ENCODE assay signal across 14 cellular contexts in the genomic region with DNA sequence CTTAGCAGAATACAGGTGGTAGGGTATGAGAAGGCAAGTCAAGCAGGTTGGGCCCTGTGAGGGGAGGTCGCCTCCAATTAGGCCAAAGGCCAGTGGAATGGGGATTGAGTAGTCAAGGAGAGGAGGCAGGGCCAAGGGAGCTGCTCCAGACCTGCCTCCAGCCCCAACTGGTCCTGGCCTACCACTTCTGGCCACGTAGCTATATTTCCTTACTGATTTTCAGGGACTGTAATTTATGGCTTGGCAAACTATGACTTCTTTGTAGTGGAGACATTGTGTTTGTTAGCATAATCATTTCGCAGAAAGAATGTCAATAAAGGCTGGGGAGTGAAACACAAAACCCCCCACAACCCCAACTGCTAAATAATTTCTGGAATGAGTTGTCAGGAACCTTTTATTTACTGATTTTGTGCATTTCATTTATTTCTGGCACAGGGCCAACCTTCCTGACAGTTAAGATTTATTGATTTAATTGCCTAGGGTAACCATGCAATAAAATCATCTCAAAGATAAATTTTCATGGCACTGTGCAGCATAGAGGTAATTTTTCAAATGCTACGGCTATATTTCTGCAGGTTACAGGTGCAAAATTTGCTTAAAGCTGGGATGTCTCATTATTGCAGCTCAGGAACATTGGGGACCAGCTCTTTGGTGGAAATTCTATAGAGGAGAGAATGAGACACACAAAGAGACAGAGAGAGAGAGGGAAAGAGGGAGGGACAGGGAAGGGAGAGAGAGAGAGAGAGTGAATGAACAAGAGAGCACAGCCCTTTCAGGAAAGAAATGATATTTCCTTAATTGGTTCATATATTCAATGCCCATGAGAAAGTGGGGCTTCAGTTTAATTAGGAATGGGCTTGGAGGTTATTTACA.
A peak's percentile ranks its signal among the peaks of the same experiment; 100 is the strongest.
DNase-seq lines count a peak whose midpoint lies in the region; ATAC-seq and TF ChIP-seq lines count a peak whose summit lies in the region.
"Had no signal": no experiment of that assay in that cellular context is flagged by ENCODE, and none has a peak within 500 bp of the region (broad histone marks: within the 10 kb centered on the region; RNA-seq: fewer than 3 reads in every experiment).

No MANE protein-coding gene starts in this region.

- no peaks in the 10 kb centered on the region for H3K9me3 ChIP-seq in HEK293 (ENCODE audit: control insufficient read depth, insufficient read depth, low read depth, low read length)
- H3K9me3 ChIP-seq in mucosa of descending colon: no peaks in the 10 kb centered on the region
- no peaks in the 10 kb centered on the region for H3K9me3 ChIP-seq in stomach
- H3K9me3 ChIP-seq: SK-N-SH had no signal

- DNase-seq in NCI-H1436 (lab: John Stamatoyannopoulos, UW) (peak; percentile 72), NCI-H748 treated with DMSO at 0.1 percent for 48 hours (lab: John Stamatoyannopoulos, UW) (peak; percentile 16), mucosa of descending colon (peak in 1 of 3 donors; percentile 1), stomach (no peak)
- no peak for DNase-seq in activated CD8-positive, alpha-beta memory T cell treated with anti-CD3 and anti-CD28 coated beads, Interleukin-2, amount 50 U/mL, for 4 hours
- DNase-seq in activated T-helper 2 cell treated with anti-CD3 and anti-CD28 coated beads, Interferon-gamma antibody, Interleukin-2, Interleukin-4, amounts not matched to agents 10 μg/mL and 5 μg/mL and 100 μg/mL, durations not matched to agents 14 hours and 24 hours and 36 hours (ENCODE audit: low spot score): no peak
- DNase-seq: Calu3; CD4-positive, CD25-positive, alpha-beta regulatory T cell; Karpas-422; MM.1S; NCI-H2171; PC-9; SK-N-SH had no signal

- 31 to 49% (median 35%) methylated on average over 4 of the region's 4 CpGs for WGBS in stomach, 5 donors

- CTCF ChIA-PET in HEK293 (lab: Yijun Ruan, JAX): no interaction called here

- no peaks in the 10 kb centered on the region for H3K27me3 Mint-ChIP-seq in activated T-helper 2 cell treated with anti-CD3 and anti-CD28 coated beads, Interferon-gamma antibody, Interleukin-2, Interleukin-4, amounts not matched to agents 10 μg/mL and 5 μg/mL and 100 μg/mL, durations not matched to agents 14 hours and 24 hours and 36 hours (ENCODE audit: low read depth)
- H3K27me3 Mint-ChIP-seq: CD4-positive, CD25-positive, alpha-beta regulatory T cell had no signal

- no peaks in the 10 kb centered on the region for H3K36me3 ChIP-seq in HEK293 (ENCODE audit: control insufficient read depth in 2 of 2, insufficient read depth in 1 of 2, low read length in 2 of 2)
- no peaks in the 10 kb centered on the region for H3K36me3 ChIP-seq in mucosa of descending colon (ENCODE audit: low read depth)
- no peaks in the 10 kb centered on the region for H3K36me3 ChIP-seq in stomach

- TF ChIP-seq EP300 in stomach (IDR thresholded peaks at IDR 0.05): no peak

- H3K4me1 Mint-ChIP-seq in activated T-helper 2 cell treated with anti-CD3 and anti-CD28 coated beads, Interferon-gamma antibody, Interleukin-2, Interleukin-4, amounts not matched to agents 10 μg/mL and 5 μg/mL and 100 μg/mL, durations not matched to agents 14 hours and 24 hours and 36 hours (ENCODE audit: low read depth): no peaks in the 10 kb centered on the region
- H3K4me1 Mint-ChIP-seq: CD4-positive, CD25-positive, alpha-beta regulatory T cell had no signal

- H3K27me3 ChIP-seq in stomach: no peaks in the 10 kb centered on the region

- ATAC-seq in mucosa of descending colon: peak; percentile 48

- TF ChIP-seq POLR2A in stomach (IDR thresholded peaks at IDR 0.05): no peak

- TF ChIP-seq CTCF in HEK293 (tag by site-specific recombination; IDR thresholded peaks at IDR 0.05): no peak
- no peak for TF ChIP-seq CTCF in mucosa of descending colon (IDR thresholded peaks at IDR 0.05)
- TF ChIP-seq CTCF in stomach (IDR thresholded peaks at IDR 0.05): no peak

- POLR2A ChIA-PET in HEK293 (lab: Yijun Ruan, JAX): interaction anchor here (0.6 kb wide), 1 partner anchor 197 kb away, joined by 3 read pairs; no protein-coding TSS in a partner anchor

- no peaks in the 10 kb centered on the region for H3K9me3 Mint-ChIP-seq in activated T-helper 2 cell treated with anti-CD3 and anti-CD28 coated beads, Interferon-gamma antibody, Interleukin-2, Interleukin-4, amounts not matched to agents 10 μg/mL and 5 μg/mL and 100 μg/mL, durations not matched to agents 14 hours and 24 hours and 36 hours

- H3K27ac ChIP-seq in HEK293 (ENCODE audit: extremely low read depth, low read depth, low read length) (peak overlapping the region; percentile 70), stomach (no peak overlapping the region)
- H3K27ac ChIP-seq: PC-9 had no signal

- no peaks in the 10 kb centered on the region for H3K36me3 Mint-ChIP-seq in activated T-helper 2 cell treated with anti-CD3 and anti-CD28 coated beads, Interferon-gamma antibody, Interleukin-2, Interleukin-4, amounts not matched to agents 10 μg/mL and 5 μg/mL and 100 μg/mL, durations not matched to agents 14 hours and 24 hours and 36 hours (ENCODE audit: low read depth)
- H3K36me3 Mint-ChIP-seq: CD4-positive, CD25-positive, alpha-beta regulatory T cell had no signal

- H3K27ac Mint-ChIP-seq in activated T-helper 2 cell treated with anti-CD3 and anti-CD28 coated beads, Interferon-gamma antibody, Interleukin-2, Interleukin-4, amounts not matched to agents 10 μg/mL and 5 μg/mL and 100 μg/mL, durations not matched to agents 14 hours and 24 hours and 36 hours: no peak overlapping the region
- H3K27ac Mint-ChIP-seq: CD4-positive, CD25-positive, alpha-beta regulatory T cell had no signal

- peaks cover 13% of the 10 kb centered on the region for H3K4me1 ChIP-seq in HEK293 (ENCODE audit: control insufficient read depth, insufficient read depth, low read length)
- H3K4me1 ChIP-seq in mucosa of descending colon (ENCODE audit: low read depth): no peaks in the 10 kb centered on the region
- H3K4me1 ChIP-seq in stomach: no peaks in the 10 kb centered on the region

- H3K4me3 ChIP-seq in HEK293 (ENCODE audit: low read depth, low read length) (no peak overlapping the region), mucosa of descending colon (no peak overlapping the region), stomach (no peak overlapping the region)
- H3K4me3 ChIP-seq: PC-9 had no signal

- H3K4me3 Mint-ChIP-seq in activated T-helper 2 cell treated with anti-CD3 and anti-CD28 coated beads, Interferon-gamma antibody, Interleukin-2, Interleukin-4, amounts not matched to agents 10 μg/mL and 5 μg/mL and 100 μg/mL, durations not matched to agents 14 hours and 24 hours and 36 hours (ENCODE audit: low read depth): no peak overlapping the region
- H3K4me3 Mint-ChIP-seq: CD4-positive, CD25-positive, alpha-beta regulatory T cell had no signal

- intact Hi-C loops in mucosa of descending colon (cut with DNase I, micrococcal nuclease): no loop called here
- intact Hi-C loops in stomach (cut with DNase I; ENCODE audit: low total_unique reads): no loop called here
- intact Hi-C loops in activated T-helper 2 cell treated with anti-CD3 and anti-CD28 coated beads, Interferon-gamma antibody, Interleukin-2, Interleukin-4, amounts not matched to agents 10 μg/mL and 5 μg/mL and 100 μg/mL, durations not matched to agents 14 hours and 24 hours and 36 hours (cut with micrococcal nuclease): no loop called here

TF ChIP-seq in HEK293, 187 proteins besides CTCF, POLR2A, EP300 and RAD21 (continues in another document):
- peak; percentile 47; the same call in 1 of the 2 replicates for TF ChIP-seq KLF10 (tag by site-specific recombination; IDR thresholded peaks at IDR 0.05)
- TF ChIP-seq GLI2 (tag by site-specific recombination; IDR thresholded peaks at IDR 0.05; ENCODE audit: borderline replicate concordance, low read depth): peak; percentile 13; the same call in 1 of the 2 replicates
- TF ChIP-seq ZFP3 (tag by site-specific recombination; IDR thresholded peaks at IDR 0.05; ENCODE audit: low read depth): no peak
- no peak for TF ChIP-seq ZNF221 (tag by site-specific recombination; IDR thresholded peaks at IDR 0.05; ENCODE audit: borderline replicate concordance)
- TF ChIP-seq, protein P1, sequence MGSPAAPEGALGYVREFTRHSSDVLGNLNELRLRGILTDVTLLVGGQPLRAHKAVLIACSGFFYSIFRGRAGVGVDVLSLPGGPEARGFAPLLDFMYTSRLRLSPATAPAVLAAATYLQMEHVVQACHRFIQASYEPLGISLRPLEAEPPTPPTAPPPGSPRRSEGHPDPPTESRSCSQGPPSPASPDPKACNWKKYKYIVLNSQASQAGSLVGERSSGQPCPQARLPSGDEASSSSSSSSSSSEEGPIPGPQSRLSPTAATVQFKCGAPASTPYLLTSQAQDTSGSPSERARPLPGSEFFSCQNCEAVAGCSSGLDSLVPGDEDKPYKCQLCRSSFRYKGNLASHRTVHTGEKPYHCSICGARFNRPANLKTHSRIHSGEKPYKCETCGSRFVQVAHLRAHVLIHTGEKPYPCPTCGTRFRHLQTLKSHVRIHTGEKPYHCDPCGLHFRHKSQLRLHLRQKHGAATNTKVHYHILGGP (tag by site-specific recombination; IDR thresholded peaks at IDR 0.05): 0 out of 2 replicates have a peak, but pooled peaks have one; percentile 42
- 0 out of 2 replicates have a peak, but pooled peaks have one; percentile 29 for TF ChIP-seq IKZF3 (tag by site-specific recombination; IDR thresholded peaks at IDR 0.05)
- peak; percentile 93 for TF ChIP-seq WT1 (tag by site-specific recombination; IDR thresholded peaks at IDR 0.05)
- TF ChIP-seq HIC1 (tag by site-specific recombination; IDR thresholded peaks at IDR 0.05): 0 out of 2 replicates have a peak, but pooled peaks have one; percentile 25
- TF ChIP-seq ZNF37A (tag by site-specific recombination; IDR thresholded peaks at IDR 0.05): peak; percentile 80
- peak; percentile 67; the same call in 1 of the 2 replicates for TF ChIP-seq ZNF214 (tag by site-specific recombination; IDR thresholded peaks at IDR 0.05; ENCODE audit: borderline replicate concordance)
- TF ChIP-seq ZNF626 (tag by site-specific recombination; IDR thresholded peaks at IDR 0.05): peak; percentile 80

Comparison
In these comparisons a context has a peak if more than half of its experiments do, and no peak if none do; other contexts are left out.
1. DNase-seq: peak in NCI-H1436 (single experiment) and NCI-H748 treated with DMSO at 0.1 percent for 48 hours (single experiment); none in activated CD8-positive, alpha-beta memory T cell treated with anti-CD3 and anti-CD28 coated beads, Interleukin-2, amount 50 U/mL, for 4 hours (single experiment), stomach (single experiment) and activated T-helper 2 cell treated with anti-CD3 and anti-CD28 coated beads, Interferon-gamma antibody, Interleukin-2, Interleukin-4, amounts not matched to agents 10 μg/mL and 5 μg/mL and 100 μg/mL, durations not matched to agents 14 hours and 24 hours and 36 hours (single experiment).